Comparison of ENCODE assay signal across 10 cellular contexts in genomic region chr12:97306121-97306520, GRCh38.
DNase-seq lines count a peak whose midpoint lies in the region; ATAC-seq and TF ChIP-seq lines count a peak whose summit lies in the region.
"Had no signal": no experiment of that assay in that cellular context is flagged by ENCODE, and none has a peak within 500 bp of the region (broad histone marks: within the 10 kb centered on the region; RNA-seq: fewer than 3 reads in every experiment).

No MANE protein-coding gene starts in this region.

- DNase-seq in endothelial cell (ENCODE audit: low spot score): peak; percentile 5
- no peak for DNase-seq in NCI-H2107 (lab: John Stamatoyannopoulos, UW)
- DNase-seq in WTC11 (ENCODE audit: low spot score): no peak
- DNase-seq in CD14-positive monocyte (ENCODE audit: low spot score): no peak
- DNase-seq in ACHN: no peak
- DNase-seq: amniotic stem cell, GDM1 had no signal

- POLR2A ChIA-PET in WTC11 (lab: Charles Lee): no interaction called here

- in situ Hi-C loops in ACHN (cut with HindIII; ENCODE audit: low pct_ligation_motif_present, low pct_unique_long_range_greater_than_20kb, low sequenced_read_pairs): no loop called here

- CTCF ChIA-PET in WTC11 (lab: Charles Lee): interaction anchor here (0.8 to 2.7 kb wide), 3 partner anchors 23 to 319 kb away, joined by 3 to 8 read pairs (median 3); no protein-coding TSS in a partner anchor

- H3K9me3 Mint-ChIP-seq in endothelial cell (ENCODE audit: unreplicated experiment): no peaks in the 10 kb centered on the region
- peaks cover 10% of the 10 kb centered on the region for H3K9me3 Mint-ChIP-seq in WTC11
- peaks cover 0 to 2% (median 0%) of the 10 kb centered on the region in 7 donors for H3K9me3 Mint-ChIP-seq in CD14-positive monocyte

- intact Hi-C loops in CD14-positive monocyte (cut with micrococcal nuclease): no loop called here

- ATAC-seq in GM18520 (IDR thresholded peaks at IDR 0.05; ENCODE audit: unreplicated experiment) (peak; percentile 97), GM21526 (IDR thresholded peaks at IDR 0.05; ENCODE audit: low FRiP score, unreplicated experiment) (peak; percentile 100), HG03378 (IDR thresholded peaks at IDR 0.05; ENCODE audit: unreplicated experiment) (peak; percentile 97), WTC11 (no peak)

- H3K4me1 Mint-ChIP-seq in endothelial cell (ENCODE audit: unreplicated experiment) (peaks cover 25% of the 10 kb centered on the region), WTC11 (peaks cover 6% of the 10 kb centered on the region; the same call in 1 of the 2 replicates), CD14-positive monocyte (peaks cover 4% of the 10 kb centered on the region)

- H3K36me3 Mint-ChIP-seq in endothelial cell (ENCODE audit: low read depth, unreplicated experiment) (no peaks in the 10 kb centered on the region), WTC11 (no peaks in the 10 kb centered on the region), CD14-positive monocyte (no peaks in the 10 kb centered on the region)

- H3K27ac Mint-ChIP-seq in endothelial cell (ENCODE audit: unreplicated experiment) (peak overlapping the region; percentile 78), WTC11 (no peak overlapping the region), CD14-positive monocyte (no peak overlapping the region)

- peaks cover 4% of the 10 kb centered on the region for H3K27me3 Mint-ChIP-seq in endothelial cell (ENCODE audit: unreplicated experiment)
- H3K27me3 Mint-ChIP-seq in WTC11 (ENCODE audit: low read depth): peaks cover 6% of the 10 kb centered on the region
- H3K27me3 Mint-ChIP-seq in CD14-positive monocyte (ENCODE audit: low read depth in 3 of 3): peaks cover 0 to 7% (median 3%) of the 10 kb centered on the region in 3 donors

- TF ChIP-seq CTCF in endothelial cell (IDR thresholded peaks at IDR 0.05; ENCODE audit: unreplicated experiment) (no peak), WTC11 (IDR thresholded peaks at IDR 0.05) (no peak), CD14-positive monocyte (IDR thresholded peaks at IDR 0.05) (no peak)

- H3K4me3 Mint-ChIP-seq in endothelial cell (ENCODE audit: unreplicated experiment): no peak overlapping the region
- no peak overlapping the region for H3K4me3 Mint-ChIP-seq in WTC11
- no peak overlapping the region for H3K4me3 Mint-ChIP-seq in CD14-positive monocyte

TF ChIP-seq in WTC11, 78 proteins besides CTCF, POLR2A, EP300 and RAD21:
- TF ChIP-seq SP1 (CRISPR knock-in tag; conservative IDR thresholded peaks at IDR 0.05) (no peak), IRF2 (CRISPR knock-in tag; IDR thresholded peaks at IDR 0.05; ENCODE audit: borderline replicate concordance, low read depth) (no peak), RORB (CRISPR knock-in tag; IDR thresholded peaks at IDR 0.05) (no peak), PRDM15 (CRISPR knock-in tag; IDR thresholded peaks at IDR 0.05) (no peak), ATF3 (CRISPR knock-in tag; conservative IDR thresholded peaks at IDR 0.05) (no peak), TEAD1 (CRISPR knock-in tag; IDR thresholded peaks at IDR 0.05) (no peak), ZNF512 (CRISPR knock-in tag; IDR thresholded peaks at IDR 0.05; ENCODE audit: borderline replicate concordance) (no peak)
